Comparison of ENCODE assay signal across 17 cellular contexts in genomic region chr7:142248166-142249160, GRCh38. TPM values are rescaled to one million over a fixed set of nuclear protein-coding genes. Genes with fewer than 3 reads are reported as not detected.
DNase-seq lines count a peak whose midpoint lies in the region; ATAC-seq and TF ChIP-seq lines count a peak whose summit lies in the region.
"Had no signal": no experiment of that assay in that cellular context is flagged by ENCODE, and none has a peak within 500 bp of the region (broad histone marks: within the 10 kb centered on the region; RNA-seq: fewer than 3 reads in every experiment).

No MANE protein-coding gene starts in this region.

- DNase-seq in DMS79 treated with DMSO at 0.1 percent for 48 hours (lab: John Stamatoyannopoulos, UW): peak; percentile 38
- peak; percentile 74 for DNase-seq in NCI-H2171 treated with DMSO at 0.1 percent for 48 hours (lab: John Stamatoyannopoulos, UW)
- DNase-seq in activated naive CD8-positive, alpha-beta T cell treated with anti-CD3 and anti-CD28 coated beads for 36 hours: no peak
- no peak for DNase-seq in neural crest cell (ENCODE audit: low read depth, low spot score)
- DNase-seq in NCI-H1105 (lab: John Stamatoyannopoulos, UW): no peak
- no peak for DNase-seq in DMS114 treated with DMSO at 0.1 percent for 48 hours (lab: John Stamatoyannopoulos, UW; ENCODE audit: unreplicated experiment)
- no peak for DNase-seq in activated CD4-positive, CD25-positive, alpha-beta regulatory T cell (lab: John Stamatoyannopoulos, UW)
- DNase-seq: ACHN; Calu3; CD4-positive, CD25-positive, alpha-beta regulatory T cell; EL; NCI-H1436 treated with DMSO at 0.1 percent for 48 hours; NCI-H2081 treated with DMSO at 0.1 percent for 48 hours; NCI-H345; NCI-H748 treated with DMSO at 0.1 percent for 48 hours; SHP77 treated with DMSO at 0.1 percent for 48 hours had no signal

- no peaks in the 10 kb centered on the region for H3K4me1 Mint-ChIP-seq in activated naive CD8-positive, alpha-beta T cell treated with anti-CD3 and anti-CD28 coated beads for 36 hours
- H3K4me1 Mint-ChIP-seq in neural crest cell: no peaks in the 10 kb centered on the region
- H3K4me1 Mint-ChIP-seq: CD4-positive, CD25-positive, alpha-beta regulatory T cell had no signal

- H3K27ac Mint-ChIP-seq in activated naive CD8-positive, alpha-beta T cell treated with anti-CD3 and anti-CD28 coated beads for 36 hours: peak overlapping the region; percentile 39
- peak overlapping the region; percentile 78 for H3K27ac Mint-ChIP-seq in neural crest cell (ENCODE audit: unreplicated experiment)

- no peak for TF ChIP-seq CTCF in neural crest cell (conservative IDR thresholded peaks at IDR 0.05)

- ATAC-seq in GM18858 (IDR thresholded peaks at IDR 0.05; ENCODE audit: unreplicated experiment): no peak

- H3K36me3 Mint-ChIP-seq in activated naive CD8-positive, alpha-beta T cell treated with anti-CD3 and anti-CD28 coated beads for 36 hours: no peaks in the 10 kb centered on the region
- no peaks in the 10 kb centered on the region for H3K36me3 Mint-ChIP-seq in neural crest cell (ENCODE audit: low read depth)
- H3K36me3 Mint-ChIP-seq: CD4-positive, CD25-positive, alpha-beta regulatory T cell had no signal

- H3K27me3 Mint-ChIP-seq in activated naive CD8-positive, alpha-beta T cell treated with anti-CD3 and anti-CD28 coated beads for 36 hours: peaks cover 8% of the 10 kb centered on the region
- peaks cover 3% of the 10 kb centered on the region for H3K27me3 Mint-ChIP-seq in neural crest cell (ENCODE audit: low read depth)

- H3K4me3 Mint-ChIP-seq in activated naive CD8-positive, alpha-beta T cell treated with anti-CD3 and anti-CD28 coated beads for 36 hours: no peak overlapping the region
- H3K4me3 Mint-ChIP-seq in neural crest cell: no peak overlapping the region
- H3K4me3 Mint-ChIP-seq: CD4-positive, CD25-positive, alpha-beta regulatory T cell had no signal

- H3K9me3 Mint-ChIP-seq in activated naive CD8-positive, alpha-beta T cell treated with anti-CD3 and anti-CD28 coated beads for 36 hours: no peaks in the 10 kb centered on the region
- peaks cover 3% of the 10 kb centered on the region for H3K9me3 Mint-ChIP-seq in neural crest cell
- H3K9me3 Mint-ChIP-seq: CD4-positive, CD25-positive, alpha-beta regulatory T cell had no signal

RNA-seq across cellular contexts. Expression of gene PRSS58, which starts 9.4 kb away (rescaled TPM):
- not detected for total RNA-seq in activated naive CD8-positive, alpha-beta T cell treated with anti-CD3 and anti-CD28 coated beads for 36 hours
- not detected in 2 replicates for total RNA-seq in neural crest cell
- total RNA-seq: Calu3; CD4-positive, CD25-positive, alpha-beta regulatory T cell had no signal

Comparison
In these comparisons a context has a peak if more than half of its experiments do, and no peak if none do; other contexts are left out.
1. DNase-seq: peak in DMS79 treated with DMSO at 0.1 percent for 48 hours (single experiment) and NCI-H2171 treated with DMSO at 0.1 percent for 48 hours (single experiment); none in activated naive CD8-positive, alpha-beta T cell treated with anti-CD3 and anti-CD28 coated beads for 36 hours (single experiment), neural crest cell (single experiment), NCI-H1105 (single experiment), DMS114 treated with DMSO at 0.1 percent for 48 hours (single experiment) and activated CD4-positive, CD25-positive, alpha-beta regulatory T cell (0 of 4).